In genomic region chr13:111304603-111305289, GRCh38 we compare ENCODE assay signal across 1 cellular context.
TF ChIP-seq lines count a peak whose summit lies in the region.

No MANE protein-coding gene starts in this region.

TF ChIP-seq in HCT116, 20 proteins besides CTCF, POLR2A, EP300 and RAD21 (continued from another document):
- TF ChIP-seq MAX (IDR thresholded peaks at IDR 0.05) (no peak), REST (IDR thresholded peaks at IDR 0.05; ENCODE audit: low read depth) (no peak), CEBPB (IDR thresholded peaks at IDR 0.05; ENCODE audit: low read depth) (no peak), SP1 (IDR thresholded peaks at IDR 0.05; ENCODE audit: low read depth) (no peak)
